ENCODE assay signal across 11 cellular contexts in the genomic region with DNA sequence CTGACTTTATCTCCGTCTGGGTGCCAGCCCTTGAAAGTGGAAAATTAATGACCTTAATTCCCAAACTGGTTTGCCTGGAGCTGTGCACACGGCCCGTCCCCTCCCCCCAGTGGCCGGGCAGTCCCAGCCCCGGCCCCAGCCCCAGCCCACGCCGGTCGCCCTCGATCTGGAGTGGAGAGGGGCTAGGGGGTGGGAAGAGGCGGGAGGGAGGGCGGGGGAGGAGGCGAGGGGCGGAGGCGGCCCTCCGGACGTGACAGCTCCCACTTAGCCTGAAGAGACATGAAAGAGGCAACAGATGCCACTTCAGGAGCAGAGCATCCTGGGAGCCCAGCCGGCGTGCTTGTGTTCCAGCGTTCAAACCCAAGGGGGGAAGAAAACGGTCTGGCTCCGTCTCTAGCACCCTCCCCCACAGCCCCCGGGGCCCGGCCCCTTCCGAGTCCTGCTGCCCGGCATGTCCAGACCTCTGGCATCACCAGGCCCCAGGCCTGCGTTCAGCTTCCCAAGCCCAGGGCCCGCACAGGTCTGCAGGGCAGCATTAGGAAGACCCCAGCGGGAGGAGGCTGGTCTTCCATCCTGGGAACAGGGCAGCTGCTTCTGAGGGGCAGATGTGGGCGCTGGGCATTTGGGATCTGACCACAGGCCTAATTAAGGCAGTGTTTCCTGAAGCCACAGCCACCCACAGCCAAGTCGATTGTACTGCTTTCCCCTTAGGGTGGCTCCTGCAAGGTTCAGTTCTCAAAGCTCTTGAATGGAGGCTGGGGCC. TPM values are rescaled to one million over a fixed set of nuclear protein-coding genes. Genes with fewer than 3 reads are reported as not detected.
A peak's percentile ranks its signal among the peaks of the same experiment; 100 is the strongest.
DNase-seq lines count a peak whose midpoint lies in the region; ATAC-seq, FAIRE-seq and TF ChIP-seq lines count a peak whose summit lies in the region.
"Had no signal": no experiment of that assay in that cellular context is flagged by ENCODE, and none has a peak within 500 bp of the region (broad histone marks: within the 10 kb centered on the region; RNA-seq: fewer than 3 reads in every experiment).

No MANE protein-coding gene starts in this region.

- H3K9me3 ChIP-seq in astrocyte (ENCODE audit: insufficient read depth, low read depth, low read length), result no peaks in the 10 kb centered on the region

- H3K4me3 ChIP-seq in astrocyte (ENCODE audit: insufficient read depth, low read depth, low read length) (no peak overlapping the region), lower leg skin (ENCODE audit: low read depth, poor library complexity, severe bottlenecking) (no peak overlapping the region)

- peak; percentile 49 for ATAC-seq in stimulated activated naive CD8-positive, alpha-beta T cell treated with anti-CD3 and anti-CD28 coated beads, Interleukin-15, amount 100 ng/mL, for 72 hours
- ATAC-seq in stimulated activated naive CD8-positive, alpha-beta T cell treated with anti-CD3 and anti-CD28 coated beads, Interleukin-15, Interleukin-2, amounts not matched to agents 100 U/mL and 50 U/mL, for 24 hours, result no peak
- ATAC-seq in HG02798 (IDR thresholded peaks at IDR 0.05; ENCODE audit: poor library complexity, unreplicated experiment) (no peak), HG02588 (IDR thresholded peaks at IDR 0.05; ENCODE audit: unreplicated experiment) (no peak)

- no peaks in the 10 kb centered on the region for H4K20me1 ChIP-seq in astrocyte (ENCODE audit: insufficient read depth, low read length)

- no peak overlapping the region for H3K4me3 Mint-ChIP-seq in stimulated activated naive CD8-positive, alpha-beta T cell treated with anti-CD3 and anti-CD28 coated beads, Interleukin-15, amount 100 ng/mL, for 72 hours
- no peak overlapping the region for H3K4me3 Mint-ChIP-seq in astrocyte (ENCODE audit: unreplicated experiment)
- H3K4me3 Mint-ChIP-seq: naive B cell had no signal

- H3K4me1 Mint-ChIP-seq in stimulated activated naive CD8-positive, alpha-beta T cell treated with anti-CD3 and anti-CD28 coated beads, Interleukin-15, amount 100 ng/mL, for 72 hours, result no peaks in the 10 kb centered on the region
- no peaks in the 10 kb centered on the region for H3K4me1 Mint-ChIP-seq in astrocyte (ENCODE audit: low read depth, unreplicated experiment)
- H3K4me1 Mint-ChIP-seq: naive B cell had no signal

- 0 to 12% methylated on average over 19 to 21 of the region's 30 CpGs for WGBS in lower leg skin, 2 donors

- no peaks in the 10 kb centered on the region for H3K9me3 Mint-ChIP-seq in stimulated activated naive CD8-positive, alpha-beta T cell treated with anti-CD3 and anti-CD28 coated beads, Interleukin-15, amount 100 ng/mL, for 72 hours
- peaks cover 4% of the 10 kb centered on the region for H3K9me3 Mint-ChIP-seq in astrocyte (ENCODE audit: unreplicated experiment)

- no peak for TF ChIP-seq POLR2A in lower leg skin (IDR thresholded peaks at IDR 0.05)

- H3K9ac ChIP-seq in astrocyte (ENCODE audit: low read length), result no peak overlapping the region

- intact Hi-C loops in lower leg skin (cut with DNase I; ENCODE audit: low total_unique reads), result no loop called here

- no peaks in the 10 kb centered on the region for H3K79me2 ChIP-seq in astrocyte (ENCODE audit: insufficient read depth, low read length)

- H3K27me3 ChIP-seq in astrocyte (ENCODE audit: insufficient read depth, low read length), result peaks cover 9% of the 10 kb centered on the region

- no peak overlapping the region for H3K27ac Mint-ChIP-seq in stimulated activated naive CD8-positive, alpha-beta T cell treated with anti-CD3 and anti-CD28 coated beads, Interleukin-15, amount 100 ng/mL, for 72 hours
- no peak overlapping the region for H3K27ac Mint-ChIP-seq in astrocyte (ENCODE audit: unreplicated experiment)
- H3K27ac Mint-ChIP-seq: naive B cell had no signal

- no peak for DNase-seq in stimulated activated naive CD8-positive, alpha-beta T cell treated with anti-CD3 and anti-CD28 coated beads, Interleukin-15, amount 100 ng/mL, for 72 hours
- DNase-seq in stimulated activated naive CD8-positive, alpha-beta T cell treated with anti-CD3 and anti-CD28 coated beads, Interleukin-15, Interleukin-2, amounts not matched to agents 100 U/mL and 50 U/mL, for 24 hours, result no peak
- DNase-seq in astrocyte (ENCODE audit: low read depth) (no peak), lower leg skin (ENCODE audit: low spot score in 2 of 2) (peak; percentile 13 to 81), kidney glomerular epithelial cell (lab: John Stamatoyannopoulos, UW) (no peak), GM19238 (ENCODE audit: insufficient read length, low spot score) (no peak)
- DNase-seq: activated T-cell treated with anti-CD3 and anti-CD28 coated beads, Interleukin-2, amount 50 U/mL, for 1 hour; naive B cell had no signal

- peak overlapping the region; percentile 67 for H3K4me2 ChIP-seq in astrocyte (ENCODE audit: low read length)

- no peak overlapping the region for H3K27ac ChIP-seq in astrocyte (ENCODE audit: low read depth, low read length)
- H3K27ac ChIP-seq: C4-2B had no signal

- H3K36me3 ChIP-seq in astrocyte (ENCODE audit: insufficient read depth, low read length), result no peaks in the 10 kb centered on the region

- no peaks in the 10 kb centered on the region for H3K36me3 Mint-ChIP-seq in astrocyte (ENCODE audit: low read depth, unreplicated experiment)
- H3K36me3 Mint-ChIP-seq: naive B cell had no signal

- no peak for TF ChIP-seq CTCF in astrocyte (IDR thresholded peaks at IDR 0.05; ENCODE audit: insufficient read depth, low read depth, low read length)
- TF ChIP-seq CTCF in lower leg skin (IDR thresholded peaks at IDR 0.05), result no peak

- peaks cover 17% of the 10 kb centered on the region for H3K27me3 Mint-ChIP-seq in stimulated activated naive CD8-positive, alpha-beta T cell treated with anti-CD3 and anti-CD28 coated beads, Interleukin-15, amount 100 ng/mL, for 72 hours
- H3K27me3 Mint-ChIP-seq in astrocyte (ENCODE audit: low read depth, unreplicated experiment), result peaks cover 33% of the 10 kb centered on the region

- H2AFZ ChIP-seq in astrocyte (ENCODE audit: low read depth, low read length), result peak overlapping the region; percentile 69

- no peak for FAIRE-seq in astrocyte (lab: Jason Lieb, UNC)

- no peaks in the 10 kb centered on the region for H3K4me1 ChIP-seq in astrocyte (ENCODE audit: insufficient read depth, low read length)

RNA-seq across cellular contexts. Expression of gene LMO1, which starts 20.0 kb away (rescaled TPM):
- total RNA-seq in astrocyte (0.46 and 1.5 TPM in 2 replicates), lower leg skin (10 to 100 TPM in 1 of 4 donors, 1 to 10 TPM in 3; 7.0 to 19.3 (median 8.4) TPM)

Comparison
In these comparisons a context has a peak if more than half of its experiments do, and no peak if none do; other contexts are left out.
1. DNase-seq: peak in lower leg skin (2 of 2); none in stimulated activated naive CD8-positive, alpha-beta T cell treated with anti-CD3 and anti-CD28 coated beads, Interleukin-15, amount 100 ng/mL, for 72 hours (0 of 2), stimulated activated naive CD8-positive, alpha-beta T cell treated with anti-CD3 and anti-CD28 coated beads, Interleukin-15, Interleukin-2, amounts not matched to agents 100 U/mL and 50 U/mL, for 24 hours (single experiment), astrocyte (single experiment), kidney glomerular epithelial cell (single experiment) and GM19238 (single experiment).